In genomic region chr14:58565834-58566233, GRCh38 we compare ENCODE assay signal across 27 cellular contexts.
"Had no signal": no experiment of that assay in that cellular context is flagged by ENCODE, and none has a peak within 500 bp of the region (broad histone marks: within the 10 kb centered on the region; RNA-seq: fewer than 3 reads in every experiment).

No MANE protein-coding gene starts in this region.

- H3K4me2 ChIP-seq: neural progenitor cell had no signal

- H3K36me3 ChIP-seq: left ventricle myocardium inferior, neural progenitor cell, neutrophil, suprapubic skin, thoracic aorta, tibial artery, uterus had no signal

- H3K4me3 Mint-ChIP-seq: mesothelial cell of epicardium; naive B cell; natural killer cell; nephron progenitor cell; neural progenitor cell; stimulated activated effector memory CD8-positive, alpha-beta T cell treated with anti-CD3 and anti-CD28 coated beads, Interleukin-12 subunit alpha, Interleukin-12 subunit beta, amount 100 ng/mL, for 72 hours; stimulated activated naive CD8-positive, alpha-beta T cell treated with anti-CD3 and anti-CD28 coated beads, Interleukin-15, Interleukin-2, amounts not matched to agents 100 ng/mL and 50 ng/mL, for 24 hours had no signal

- H3K9me3 Mint-ChIP-seq: mesothelial cell of epicardium; naive B cell; natural killer cell; nephron progenitor cell; neural progenitor cell; stimulated activated effector memory CD8-positive, alpha-beta T cell treated with anti-CD3 and anti-CD28 coated beads, Interleukin-12 subunit alpha, Interleukin-12 subunit beta, amount 100 ng/mL, for 72 hours; stimulated activated naive CD8-positive, alpha-beta T cell treated with anti-CD3 and anti-CD28 coated beads, Interleukin-15, Interleukin-2, amounts not matched to agents 100 ng/mL and 50 ng/mL, for 24 hours had no signal

- H3K27ac Mint-ChIP-seq: mesothelial cell of epicardium; natural killer cell; neural progenitor cell; progenitor cell of endocrine pancreas; stimulated activated effector memory CD8-positive, alpha-beta T cell treated with anti-CD3 and anti-CD28 coated beads, Interleukin-12 subunit alpha, Interleukin-12 subunit beta, amount 100 ng/mL, for 72 hours; stimulated activated naive CD8-positive, alpha-beta T cell treated with anti-CD3 and anti-CD28 coated beads, Interleukin-15, Interleukin-2, amounts not matched to agents 100 ng/mL and 50 ng/mL, for 24 hours had no signal

- H3K4me3 ChIP-seq: left ventricle myocardium inferior, lung, neural progenitor cell, skin epidermis, suprapubic skin, thoracic aorta, tibial artery, uterus had no signal

- DNase-seq: islet precursor cell; left ventricle myocardium inferior; mesendoderm; naive B cell; natural killer cell; nephron progenitor cell; occipital lobe; retina; stimulated activated CD4-positive, alpha-beta T cell treated with anti-CD3 and anti-CD28 coated beads, Interleukin-12 subunit alpha, Interleukin-12 subunit beta, amount 100 ng/mL, for 4 hours; stimulated activated CD4-positive, alpha-beta T cell treated with anti-CD3 and anti-CD28 coated beads, Interleukin-15, amount 100 ng/mL, for 24 hours; stimulated activated CD4-positive, alpha-beta T cell treated with anti-CD3 and anti-CD28 coated beads, Interleukin-4, amount 100 ng/mL, for 24 hours; stimulated activated naive CD4-positive, alpha-beta T cell; tibial artery; trophoblast cell; uterus had no signal

- ATAC-seq: natural killer cell; right cardiac atrium; sciatic nerve; stimulated activated effector memory CD8-positive, alpha-beta T cell treated with anti-CD3 and anti-CD28 coated beads, Interleukin-12 subunit alpha, Interleukin-12 subunit beta, amount 100 ng/mL, for 72 hours had no signal

- H3K27me3 ChIP-seq: neural progenitor cell, neutrophil, suprapubic skin, tibial artery, uterus had no signal

- H3K4me1 Mint-ChIP-seq: stimulated activated effector memory CD8-positive, alpha-beta T cell treated with anti-CD3 and anti-CD28 coated beads, Interleukin-12 subunit alpha, Interleukin-12 subunit beta, amount 100 ng/mL, for 72 hours had no signal

- H3K4me1 ChIP-seq: left ventricle myocardium inferior, neural progenitor cell, suprapubic skin, tibial artery, uterus had no signal

- H3K36me3 Mint-ChIP-seq: mesothelial cell of epicardium; naive B cell; natural killer cell; neural progenitor cell; stimulated activated effector memory CD8-positive, alpha-beta T cell treated with anti-CD3 and anti-CD28 coated beads, Interleukin-12 subunit alpha, Interleukin-12 subunit beta, amount 100 ng/mL, for 72 hours had no signal

- H3K27ac ChIP-seq: left ventricle myocardium inferior, neural progenitor cell, neutrophil, skin epidermis, suprapubic skin, thoracic aorta, tibial artery, uterus had no signal

- H3K27me3 Mint-ChIP-seq: naive B cell; progenitor cell of endocrine pancreas; stimulated activated naive CD8-positive, alpha-beta T cell treated with anti-CD3 and anti-CD28 coated beads, Interleukin-15, Interleukin-2, amounts not matched to agents 100 ng/mL and 50 ng/mL, for 24 hours had no signal

- H3K9me3 ChIP-seq: left ventricle myocardium inferior, neutrophil, suprapubic skin, thoracic aorta, tibial artery, uterus had no signal
